8 cellular contexts compared by ENCODE assay signal in the genomic region with DNA sequence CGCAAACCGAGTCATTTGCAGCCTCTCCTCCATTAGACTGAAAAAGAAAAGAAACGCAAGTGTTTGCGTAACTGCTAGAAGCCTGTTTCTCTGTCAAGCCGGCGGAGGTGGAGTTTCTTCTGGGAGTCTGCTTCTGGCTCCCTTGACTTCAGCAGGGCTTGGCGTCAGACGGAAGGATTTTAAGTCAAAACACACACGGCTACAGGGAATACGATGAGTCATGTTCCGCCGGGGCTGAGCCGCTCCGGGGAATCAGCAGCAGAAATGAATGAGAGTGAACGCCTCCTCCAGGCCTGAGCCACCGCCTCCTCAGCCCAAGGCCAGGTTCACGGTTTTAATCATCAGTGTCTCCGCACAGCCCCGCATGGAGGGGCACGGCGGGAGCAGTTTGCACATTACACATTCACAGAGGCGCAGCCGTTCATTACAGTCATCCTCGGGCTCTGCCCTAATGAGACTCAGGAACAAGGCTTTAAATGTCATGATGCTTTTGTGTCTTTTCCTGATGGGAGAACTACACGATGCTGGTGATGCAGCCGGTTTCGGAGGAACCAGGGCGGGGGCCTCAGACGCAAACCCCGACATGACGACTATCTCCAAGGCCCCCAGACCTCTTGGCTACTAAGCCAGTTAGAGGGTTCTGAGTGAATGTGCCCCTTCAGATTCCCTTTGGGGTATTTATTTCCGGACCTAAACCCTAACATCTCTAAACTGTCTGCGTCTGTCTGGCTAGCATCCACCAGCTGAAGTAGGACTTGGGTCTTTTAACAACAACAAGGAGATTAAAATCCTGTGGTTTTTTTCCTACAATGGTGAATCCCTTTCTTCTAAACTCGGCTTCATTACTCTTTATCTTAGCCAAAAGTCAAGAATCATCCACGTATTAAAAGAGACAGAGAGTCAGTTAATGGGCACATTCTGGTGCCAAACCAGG. TPM values are rescaled to one million over a fixed set of nuclear protein-coding genes. Genes with fewer than 3 reads are reported as not detected.
A peak's percentile ranks its signal among the peaks of the same experiment; 100 is the strongest.
DNase-seq lines count a peak whose midpoint lies in the region; ATAC-seq and TF ChIP-seq lines count a peak whose summit lies in the region.

No MANE protein-coding gene starts in this region.

- ATAC-seq in GM21526 (IDR thresholded peaks at IDR 0.05; ENCODE audit: low FRiP score, unreplicated experiment): no peak
- no peak for ATAC-seq in GM18511 (IDR thresholded peaks at IDR 0.05; ENCODE audit: unreplicated experiment)

- H3K36me3 ChIP-seq in kidney epithelial cell (ENCODE audit: control insufficient read depth, insufficient read depth, low read length): no peaks in the 10 kb centered on the region

- H3K4me3 ChIP-seq in kidney epithelial cell (ENCODE audit: low read depth, low read length): peak overlapping the region; percentile 5

- H3K27me3 ChIP-seq in kidney epithelial cell (ENCODE audit: control insufficient read depth, insufficient read depth, low read length): no peaks in the 10 kb centered on the region

- no peak for TF ChIP-seq CTCF in kidney epithelial cell (IDR thresholded peaks at IDR 0.05; ENCODE audit: insufficient read depth, low read length, poor library complexity, severe bottlenecking)

- DNase-seq in GM03348 (ENCODE audit: low spot score) (peak; percentile 94), NCI-H345 treated with DMSO at 0.1 percent for 48 hours (lab: John Stamatoyannopoulos, UW; ENCODE audit: unreplicated experiment) (peak; percentile 84), cerebellum (ENCODE audit: low spot score) (peak; percentile 68), kidney epithelial cell (ENCODE audit: low read depth) (peak; percentile 88), smooth muscle cell of the brain vasculature (ENCODE audit: low read depth, low spot score) (peak; percentile 94)
- no peak for DNase-seq in activated CD8-positive, alpha-beta memory T cell treated with anti-CD3 and anti-CD28 coated beads for 24 hours

RNA-seq across cellular contexts. Expression of gene SCG2, which starts 11.1 kb away (rescaled TPM):
- 31.7 TPM for total RNA-seq in cerebellum
- 0.08 TPM in 1 of 2 replicates, not detected in the other for total RNA-seq in kidney epithelial cell

Comparison
In these comparisons a context has a peak if more than half of its experiments do, and no peak if none do; other contexts are left out.
1. RNA of gene SCG2, which starts 11.1 kb away (total RNA-seq): 31.7 TPM in cerebellum (single experiment); 0.08 TPM in kidney epithelial cell; every median in the first group is over 10 times any median in the second.